Comparison of ENCODE assay signal across 17 cellular contexts in genomic region chr12:101204598-101205304, GRCh38. TPM values are rescaled to one million over a fixed set of nuclear protein-coding genes. Genes with fewer than 3 reads are reported as not detected.
DNase-seq lines count a peak whose midpoint lies in the region; ATAC-seq, FAIRE-seq and TF ChIP-seq lines count a peak whose summit lies in the region.
"Had no signal": no experiment of that assay in that cellular context is flagged by ENCODE, and none has a peak within 500 bp of the region (broad histone marks: within the 10 kb centered on the region; RNA-seq: fewer than 3 reads in every experiment).

No MANE protein-coding gene starts in this region.

- no peaks in the 10 kb centered on the region; a peak in 1 of 4 replicates for H3K27me3 ChIP-seq in GM12878 (replicated peaks in 1 of 2; ENCODE audit: control insufficient read depth in 2 of 2, insufficient read depth in 2 of 2, low read length in 1 of 2)
- peaks cover 27% of the 10 kb centered on the region for H3K27me3 ChIP-seq in neural progenitor cell

- SMC1A ChIA-PET in GM12878 (lab: Charles Lee; ENCODE audit: uncharacterized antibody, unreplicated experiment): interaction anchor here (1.5 kb wide), 1 partner anchor 13 kb away, joined by 4 read pairs; no protein-coding TSS in a partner anchor

- no peak overlapping the region for H3K27ac ChIP-seq in GM12878 (ENCODE audit: control insufficient read depth, insufficient read depth)
- H3K27ac ChIP-seq in neural progenitor cell: no peak overlapping the region

- no peak overlapping the region for H3K27ac Mint-ChIP-seq in neural progenitor cell
- H3K27ac Mint-ChIP-seq in activated CD4-positive, alpha-beta T cell treated with anti-CD3 and anti-CD28 coated beads for 36 hours: no peak overlapping the region
- H3K27ac Mint-ChIP-seq: T-helper 2 cell treated with Interferon-gamma antibody and Interleukin-4, amounts not matched to agents 5 μg/mL and 100 μg/mL, for 36 hours had no signal

- peak; percentile 45 for ATAC-seq in GM21717 (IDR thresholded peaks at IDR 0.05; ENCODE audit: unreplicated experiment)
- ATAC-seq in HG03432 (IDR thresholded peaks at IDR 0.05; ENCODE audit: unreplicated experiment): peak; percentile 50
- peak; percentile 61 for ATAC-seq in GM12878
- ATAC-seq in activated CD4-positive, alpha-beta T cell treated with anti-CD3 and anti-CD28 coated beads for 36 hours: no peak
- ATAC-seq: HCT116 had no signal

- POLR2A ChIA-PET in GM12878 (lab: Charles Lee): no interaction called here
- POLR2A ChIA-PET in activated CD4-positive, alpha-beta T cell treated with anti-CD3 and anti-CD28 coated beads for 36 hours (lab: Charles Lee): no interaction called here

- RAD21 ChIA-PET in GM12878 (lab: Charles Lee; ENCODE audit: unreplicated experiment): no interaction called here

- no peaks in the 10 kb centered on the region for H3F3A ChIP-seq in neural progenitor cell (ENCODE audit: low read depth)

- H4K20me1 ChIP-seq in GM12878 (ENCODE audit: control insufficient read depth, insufficient read depth): no peaks in the 10 kb centered on the region
- H4K20me1 ChIP-seq in neural progenitor cell (ENCODE audit: low read depth): no peaks in the 10 kb centered on the region

- H3K27me3 Mint-ChIP-seq in neural progenitor cell (ENCODE audit: insufficient read depth, low read depth): peaks cover 2% of the 10 kb centered on the region
- peaks cover 16% of the 10 kb centered on the region for H3K27me3 Mint-ChIP-seq in activated CD4-positive, alpha-beta T cell treated with anti-CD3 and anti-CD28 coated beads for 36 hours

- H3K79me2 ChIP-seq in GM12878 (ENCODE audit: control insufficient read depth, insufficient read depth, low read length) (no peaks in the 10 kb centered on the region), neural progenitor cell (ENCODE audit: low read depth) (no peaks in the 10 kb centered on the region)

- H3K4me2 ChIP-seq in GM12878 (ENCODE audit: control insufficient read depth, insufficient read depth) (no peak overlapping the region), neural progenitor cell (no peak overlapping the region)

- TF ChIP-seq EP300 in GM12878 (IDR thresholded peaks at IDR 0.05; ENCODE audit: borderline replicate concordance in 1 of 2, control insufficient read depth in 1 of 2, low read depth in 2 of 2, low read length in 2 of 2): no peak

- H3K4me1 Mint-ChIP-seq in neural progenitor cell: peaks cover 6% of the 10 kb centered on the region
- no peaks in the 10 kb centered on the region for H3K4me1 Mint-ChIP-seq in activated CD4-positive, alpha-beta T cell treated with anti-CD3 and anti-CD28 coated beads for 36 hours

- in situ Hi-C loops in GM12878 (cut with MboI) (no loop called here), ACHN (cut with HindIII; ENCODE audit: low pct_ligation_motif_present, low pct_unique_long_range_greater_than_20kb, low sequenced_read_pairs) (no loop called here)

- no peak overlapping the region for H3K9ac ChIP-seq in GM12878 (ENCODE audit: control insufficient read depth, insufficient read depth, low read length)
- no peak overlapping the region for H3K9ac ChIP-seq in neural progenitor cell

- peaks cover 2% of the 10 kb centered on the region for H3K9me3 Mint-ChIP-seq in neural progenitor cell
- H3K9me3 Mint-ChIP-seq in activated CD4-positive, alpha-beta T cell treated with anti-CD3 and anti-CD28 coated beads for 36 hours (ENCODE audit: low read depth): no peaks in the 10 kb centered on the region
- H3K9me3 Mint-ChIP-seq: T-helper 2 cell treated with Interferon-gamma antibody and Interleukin-4, amounts not matched to agents 5 μg/mL and 100 μg/mL, for 36 hours had no signal

- no peak for FAIRE-seq in GM12878 (lab: Jason Lieb, UNC)
- FAIRE-seq: HTR-8/SVneo, RCC 7860 had no signal

- no peak for TF ChIP-seq RAD21 in GM12878 (IDR thresholded peaks at IDR 0.05; ENCODE audit: insufficient read depth, low read depth, low read length)

- TF ChIP-seq CTCF in GM12878 (IDR thresholded peaks at IDR 0.05 in 2 of 3, conservative IDR thresholded peaks at IDR 0.05 in 1 of 3; ENCODE audit: control insufficient read depth in 2 of 3, extremely low read depth in 1 of 3, insufficient read depth in 1 of 3, low read depth in 3 of 3, low read length in 3 of 3): no peak
- no peak for TF ChIP-seq CTCF in neural progenitor cell (IDR thresholded peaks at IDR 0.05)
- TF ChIP-seq CTCF in GM10266 (IDR thresholded peaks at IDR 0.05; ENCODE audit: control insufficient read depth, insufficient read depth, low read depth, missing control alignments): no peak

- H3K4me3 Mint-ChIP-seq in neural progenitor cell: no peak overlapping the region
- no peak overlapping the region for H3K4me3 Mint-ChIP-seq in activated CD4-positive, alpha-beta T cell treated with anti-CD3 and anti-CD28 coated beads for 36 hours
- H3K4me3 Mint-ChIP-seq: T-helper 2 cell treated with Interferon-gamma antibody and Interleukin-4, amounts not matched to agents 5 μg/mL and 100 μg/mL, for 36 hours had no signal

- intact Hi-C loops in GM12878 (cut with micrococcal nuclease; ENCODE audit: unreplicated experiment): no loop called here
- intact Hi-C loops in activated CD4-positive, alpha-beta T cell treated with anti-CD3 and anti-CD28 coated beads for 36 hours (cut with DNase I, micrococcal nuclease): no loop called here

- WGBS in GM12878 (ENCODE audit: insufficient coverage, insufficient replicate concordance, low lambda C conversion rate, missing lambda C conversion rate): 25% methylated on average over 4 of the region's 4 CpGs

- H3K36me3 ChIP-seq in GM12878 (ENCODE audit: control insufficient read depth in 2 of 2, insufficient read depth in 2 of 2, low read length in 1 of 2): no peaks in the 10 kb centered on the region
- no peaks in the 10 kb centered on the region for H3K36me3 ChIP-seq in neural progenitor cell

- H3K4me1 ChIP-seq in GM12878 (ENCODE audit: control insufficient read depth, insufficient read depth, low read length) (no peaks in the 10 kb centered on the region), neural progenitor cell (no peaks in the 10 kb centered on the region)

- H3K9me3 ChIP-seq in GM12878 (replicated peaks; ENCODE audit: control insufficient read depth, insufficient read depth, low read length) (no peaks in the 10 kb centered on the region), neural progenitor cell (ENCODE audit: low read depth) (no peaks in the 10 kb centered on the region)

- no TSS peak for BruUV-seq in GM12878 (replicated peaks; lab: Mats Ljungman, UMichigan)

- H3K4me3 ChIP-seq in GM12878 (no peak overlapping the region), neural progenitor cell (no peak overlapping the region)

- H2AFZ ChIP-seq in GM12878 (ENCODE audit: control insufficient read depth, low read depth, low read length) (no peak overlapping the region), neural progenitor cell (replicated peaks) (no peak overlapping the region)

- H3K36me3 Mint-ChIP-seq in neural progenitor cell: no peaks in the 10 kb centered on the region
- no peaks in the 10 kb centered on the region for H3K36me3 Mint-ChIP-seq in activated CD4-positive, alpha-beta T cell treated with anti-CD3 and anti-CD28 coated beads for 36 hours (ENCODE audit: low read depth)

- no peak for TF ChIP-seq POLR2A in GM12878 (IDR thresholded peaks at IDR 0.05; ENCODE audit: low read depth, low read length)

- DNase-seq in GM12878 (ENCODE audit: low read depth, low spot score) (no peak), neural progenitor cell (ENCODE audit: low spot score) (peak; percentile 5), ACHN (no peak), GM10266 (ENCODE audit: extremely low spot score) (no peak)
- no peak for DNase-seq in activated CD4-positive, alpha-beta T cell treated with anti-CD3 and anti-CD28 coated beads for 36 hours
- DNase-seq in stimulated activated CD4-positive, alpha-beta T cell treated with anti-CD3 and anti-CD28 coated beads, Interleukin-15, amount 100 ng/mL, for 24 hours: no peak
- DNase-seq: C1 segment of cervical spinal cord, COR-L47, DMS53, NCI-H446, SHP77 treated with DMSO at 0.1 percent for 48 hours had no signal

- CTCF ChIA-PET in GM12878 (lab: Yijun Ruan, JAX): no interaction called here
- CTCF ChIA-PET in activated CD4-positive, alpha-beta T cell treated with anti-CD3 and anti-CD28 coated beads for 36 hours (lab: Charles Lee): interaction anchor here (1.1 kb wide), 1 partner anchor 13 kb away, joined by 3 read pairs; no protein-coding TSS in a partner anchor

TF ChIP-seq in GM12878, 131 proteins besides CTCF, POLR2A, EP300 and RAD21 (continues in another document):
- TF ChIP-seq RELA (IDR thresholded peaks at IDR 0.05; ENCODE audit: borderline replicate concordance, partially characterized antibody) (no peak), SMARCA5 (IDR thresholded peaks at IDR 0.05) (no peak), POLR2AphosphoS2 (IDR thresholded peaks at IDR 0.05; ENCODE audit: low read depth, low read length) (no peak)

RNA-seq across cellular contexts. Expression of gene SLC5A8, which starts 5.3 kb away (rescaled TPM):
- 0.17 TPM in 1 of 2 replicates, not detected in the other for total RNA-seq in GM12878 (2013; cell fraction: nucleolus; rRNA removed)
- not detected in 2 replicates for total RNA-seq in GM12878 (2014; rRNA removed)
- total RNA-seq in GM12878 (2014; rRNA removed; fragmentation: Illumina TruSeq; extraction: Trizol): not detected in 2 replicates
- not detected in 2 replicates for total RNA-seq in GM12878 (2021)
- not detected for polyA plus RNA-seq in GM12878 (2011; ENCODE audit: low read depth)
- polyA plus RNA-seq in GM12878 (2011; rRNA removed): not detected in 2 replicates
- polyA plus RNA-seq in GM12878 (2011; cell fraction: cytosol; rRNA removed): not detected in 2 replicates
- polyA plus RNA-seq in GM12878 (2011; cell fraction: nucleus; rRNA removed): not detected in 2 replicates
- polyA plus RNA-seq in GM12878 (2012): not detected in 2 replicates
- not detected in 2 replicates for polyA plus RNA-seq in GM12878 (2014; fragmentation: Illumina TruSeq; extraction: Trizol)
- not detected for polyA plus RNA-seq in GM12878 (2014; fragmentation: Nextera tagmentation; extraction: Ambion mirVana)
- polyA plus RNA-seq in GM12878 (2014; rRNA removed): not detected in 2 replicates
- polyA plus RNA-seq in GM12878 (2016; fragmentation: Nextera tagmentation; extraction: Ambion mirVana): not detected
- polyA minus RNA-seq in GM12878 (2011; rRNA and poly(A)+ RNA removed): not detected in 2 replicates
- polyA minus RNA-seq in GM12878 (2011; cell fraction: cytosol; rRNA and poly(A)+ RNA removed): not detected in 2 replicates
- polyA minus RNA-seq in GM12878 (2011; cell fraction: nucleus; rRNA and poly(A)+ RNA removed): not detected in 2 replicates
- not detected in 2 replicates for total RNA-seq in neural progenitor cell (ENCODE audit: low replicate concordance)
- not detected for total RNA-seq in activated CD4-positive, alpha-beta T cell treated with anti-CD3 and anti-CD28 coated beads for 36 hours
